2 cellular contexts compared by ENCODE assay signal in genomic region chr2:145617420-145617819, GRCh38.
TF ChIP-seq lines count a peak whose summit lies in the region.

No MANE protein-coding gene starts in this region.

TF ChIP-seq in IMR-90, 13 proteins besides CTCF, POLR2A, EP300 and RAD21 (continued from another document):
- TF ChIP-seq NFE2L2 (IDR thresholded peaks at IDR 0.05; ENCODE audit: low read depth, low read length) (no peak), FOS (IDR thresholded peaks at IDR 0.05; ENCODE audit: low read depth, low read length) (no peak), CEBPB (IDR thresholded peaks at IDR 0.05; ENCODE audit: low read depth, low read length) (no peak), BHLHE40 (IDR thresholded peaks at IDR 0.05; ENCODE audit: low read depth, low read length) (no peak), MXI1 (IDR thresholded peaks at IDR 0.05; ENCODE audit: borderline replicate concordance, low read depth, low read length) (no peak), SMC3 (IDR thresholded peaks at IDR 0.05; ENCODE audit: low read depth, low read length) (no peak), MAFK (IDR thresholded peaks at IDR 0.05; ENCODE audit: low read depth, low read length) (no peak), RFX5 (IDR thresholded peaks at IDR 0.05; ENCODE audit: low read depth, low read length) (no peak), ELK1 (IDR thresholded peaks at IDR 0.05; ENCODE audit: borderline replicate concordance, low read depth, low read length) (no peak), CHD1 (IDR thresholded peaks at IDR 0.05; ENCODE audit: low read depth, low read length) (no peak), MAZ (IDR thresholded peaks at IDR 0.05; ENCODE audit: borderline replicate concordance, low read depth, low read length) (no peak)
- TF ChIP-seq, protein P1, sequence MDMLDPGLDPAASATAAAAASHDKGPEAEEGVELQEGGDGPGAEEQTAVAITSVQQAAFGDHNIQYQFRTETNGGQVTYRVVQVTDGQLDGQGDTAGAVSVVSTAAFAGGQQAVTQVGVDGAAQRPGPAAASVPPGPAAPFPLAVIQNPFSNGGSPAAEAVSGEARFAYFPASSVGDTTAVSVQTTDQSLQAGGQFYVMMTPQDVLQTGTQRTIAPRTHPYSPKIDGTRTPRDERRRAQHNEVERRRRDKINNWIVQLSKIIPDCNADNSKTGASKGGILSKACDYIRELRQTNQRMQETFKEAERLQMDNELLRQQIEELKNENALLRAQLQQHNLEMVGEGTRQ (IDR thresholded peaks at IDR 0.05; ENCODE audit: low read depth, low read length), result no peak
TF ChIP-seq in IMR-90: peak in this region for 0.

TF ChIP-seq in H1, 55 proteins besides CTCF, POLR2A, EP300 and RAD21:
- TF ChIP-seq MAX (IDR thresholded peaks at IDR 0.05) (no peak), CTBP2 (IDR thresholded peaks at IDR 0.05; ENCODE audit: borderline replicate concordance, insufficient read depth, insufficient read length, low read length) (no peak), SP1 (IDR thresholded peaks at IDR 0.05; ENCODE audit: low read depth, low read length) (no peak), RNF2 (IDR thresholded peaks at IDR 0.05; ENCODE audit: borderline replicate concordance, low read depth, low read length, missing control alignments, poor library complexity, severe bottlenecking) (no peak), TBP (IDR thresholded peaks at IDR 0.05; ENCODE audit: low read depth, low read length) (no peak), HDAC2 (IDR thresholded peaks at IDR 0.05; ENCODE audit: borderline replicate concordance in 1 of 2, low read depth in 2 of 2, low read length in 2 of 2) (no peak), JUN (IDR thresholded peaks at IDR 0.05; ENCODE audit: low read depth, low read length) (no peak), ZNF274 (IDR thresholded peaks at IDR 0.05; ENCODE audit: borderline replicate concordance, extremely low read depth, low read length) (no peak), GTF2F1 (IDR thresholded peaks at IDR 0.05; ENCODE audit: borderline replicate concordance, low read depth, low read length) (no peak), CEBPB (IDR thresholded peaks at IDR 0.05; ENCODE audit: low read depth, low read length) (no peak), PHF8 (conservative IDR thresholded peaks at IDR 0.05; ENCODE audit: low read depth, low read length) (no peak), RXRA (IDR thresholded peaks at IDR 0.05; ENCODE audit: insufficient read depth, low read depth, low read length) (no peak), SUZ12 (IDR thresholded peaks at IDR 0.05; ENCODE audit: low read length) (no peak), ASH2L (IDR thresholded peaks at IDR 0.05; ENCODE audit: low read length) (no peak), EZH2 (IDR thresholded peaks at IDR 0.05; ENCODE audit: low read depth, low read length, severe bottlenecking) (no peak)
